ENCODE assay signal across 12 cellular contexts in the genomic region with DNA sequence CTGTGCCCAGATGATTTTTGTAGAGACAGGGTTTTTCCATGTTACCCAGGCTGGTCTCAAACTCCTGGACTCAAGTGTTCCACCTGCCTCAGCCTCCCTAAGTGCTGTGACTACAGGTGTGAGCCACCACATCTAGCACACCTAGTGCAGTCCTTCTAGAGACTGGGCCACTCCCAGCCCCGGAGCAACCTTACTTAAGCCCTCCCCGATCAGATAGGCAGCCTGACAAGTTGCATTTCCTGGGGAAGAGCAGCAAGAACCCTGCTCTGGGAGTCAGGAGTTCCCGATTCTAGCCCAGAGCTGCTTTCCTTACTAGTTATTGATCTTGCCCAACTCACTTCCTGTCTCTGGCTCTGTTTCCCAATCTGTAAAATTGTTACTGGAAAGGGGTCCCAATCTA. TPM values are rescaled to one million over a fixed set of nuclear protein-coding genes. Genes with fewer than 3 reads are reported as not detected.
DNase-seq lines count a peak whose midpoint lies in the region; ATAC-seq and TF ChIP-seq lines count a peak whose summit lies in the region.
"Had no signal": no experiment of that assay in that cellular context is flagged by ENCODE, and none has a peak within 500 bp of the region (broad histone marks: within the 10 kb centered on the region; RNA-seq: fewer than 3 reads in every experiment).

No MANE protein-coding gene starts in this region.

- WGBS in neuronal stem cell (ENCODE audit: extremely low coverage in 2 of 2, insufficient read length in 2 of 2, insufficient replicate concordance in 1 of 2), 2 donors = no CpG with 5 or more reads among the region's 3 CpGs

- no peaks in the 10 kb centered on the region for H3K36me3 ChIP-seq in DND-41 (ENCODE audit: insufficient read depth, low read length)
- no peaks in the 10 kb centered on the region for H3K36me3 ChIP-seq in Loucy (ENCODE audit: insufficient read depth, low read length)
- H3K36me3 ChIP-seq in neuronal stem cell (replicated peaks in 1 of 2; ENCODE audit: control insufficient read depth in 2 of 2, insufficient read depth in 2 of 2, low read length in 2 of 2) = no peaks in the 10 kb centered on the region
- H3K36me3 ChIP-seq in osteoblast (ENCODE audit: insufficient read depth, low read length) = no peaks in the 10 kb centered on the region

- H2BK15ac ChIP-seq in neuronal stem cell (ENCODE audit: low read length) = no peak overlapping the region

- no peak overlapping the region for H2AK5ac ChIP-seq in neuronal stem cell (ENCODE audit: low read depth, low read length)

- H3K9ac ChIP-seq in DND-41 (ENCODE audit: low read depth, low read length) (no peak overlapping the region), Loucy (ENCODE audit: low read depth, low read length, poor library complexity, severe bottlenecking) (peak overlapping the region; percentile 63), neuronal stem cell (ENCODE audit: low read depth, low read length, poor library complexity) (no peak overlapping the region)

- H4K8ac ChIP-seq in neuronal stem cell (ENCODE audit: low read depth, low read length) = no peak overlapping the region

- H3K79me2 ChIP-seq in DND-41 (ENCODE audit: insufficient read depth, low read length) (no peaks in the 10 kb centered on the region), Loucy (ENCODE audit: insufficient read depth, low read length) (0 out of 2 replicates have a peak, but pooled peaks cover 8% of the 10 kb centered on the region), osteoblast (ENCODE audit: insufficient read depth, low read length) (no peaks in the 10 kb centered on the region)

- no peak overlapping the region for H3K18ac ChIP-seq in neuronal stem cell (ENCODE audit: low read length)

- no peak overlapping the region for H3K4ac ChIP-seq in neuronal stem cell (ENCODE audit: low read length)

- no peak for ATAC-seq in DND-41 (ENCODE audit: insufficient read depth, low read depth)
- ATAC-seq in HG03280 (IDR thresholded peaks at IDR 0.05; ENCODE audit: unreplicated experiment) = no peak
- ATAC-seq: GM23338 had no signal

- H3K27me3 ChIP-seq in DND-41 (ENCODE audit: insufficient read depth, low read length, poor library complexity) (no peaks in the 10 kb centered on the region), Loucy (ENCODE audit: insufficient read depth, low read length, poor library complexity, severe bottlenecking) (no peaks in the 10 kb centered on the region), neuronal stem cell (ENCODE audit: control insufficient read depth in 3 of 3, insufficient read depth in 3 of 3, low read depth in 1 of 3, low read length in 3 of 3) (peaks cover 0 to 2% (median 0%) of the 10 kb centered on the region in 3 experiments), osteoblast (ENCODE audit: insufficient read depth, low read length) (no peaks in the 10 kb centered on the region)

- peaks cover 48% of the 10 kb centered on the region for H3K4me1 ChIP-seq in DND-41 (ENCODE audit: insufficient read depth, low read length)
- peaks cover 30% of the 10 kb centered on the region for H3K4me1 ChIP-seq in Loucy (ENCODE audit: insufficient read depth, low read length, poor library complexity, severe bottlenecking)
- peaks cover 2 to 3% of the 10 kb centered on the region in 2 donors for H3K4me1 ChIP-seq in neuronal stem cell (ENCODE audit: control insufficient read depth in 2 of 2, insufficient read depth in 1 of 2, low read depth in 1 of 2, low read length in 2 of 2)
- peaks cover 29% of the 10 kb centered on the region for H3K4me1 ChIP-seq in osteoblast (ENCODE audit: insufficient read depth, low read length)

- H3K4me2 ChIP-seq in DND-41 (ENCODE audit: insufficient read depth, low read length) (no peak overlapping the region), Loucy (ENCODE audit: low read depth, low read length, poor library complexity, severe bottlenecking) (peak overlapping the region; percentile 72), neuronal stem cell (ENCODE audit: insufficient read depth, low read length, poor library complexity, severe bottlenecking) (no peak overlapping the region), osteoblast (ENCODE audit: insufficient read depth, low read length) (no peak overlapping the region)
- H3K4me2 ChIP-seq: GM23338 had no signal

- H4K91ac ChIP-seq in neuronal stem cell (ENCODE audit: low read depth, low read length, poor library complexity) = no peak overlapping the region

- no peaks in the 10 kb centered on the region for H3K9me2 ChIP-seq in Loucy (replicated peaks; ENCODE audit: low read depth, low read length)

- H3K9me3 ChIP-seq in DND-41 (ENCODE audit: insufficient read depth, low read length, severe bottlenecking) (no peaks in the 10 kb centered on the region), Loucy (ENCODE audit: insufficient read depth, low read depth, low read length) (no peaks in the 10 kb centered on the region), neuronal stem cell (replicated peaks in 1 of 2; ENCODE audit: control insufficient read depth in 2 of 2, insufficient read depth in 1 of 2, low read depth in 1 of 2, low read length in 2 of 2) (no peaks in the 10 kb centered on the region), osteoblast (ENCODE audit: low read depth, low read length) (no peaks in the 10 kb centered on the region)

- no peak overlapping the region for H3K14ac ChIP-seq in neuronal stem cell (ENCODE audit: low read length)

- H2AFZ ChIP-seq in DND-41 (ENCODE audit: low read depth, low read length) = no peak overlapping the region
- H2AFZ ChIP-seq in Loucy (ENCODE audit: low read length) = no peak overlapping the region
- no peak overlapping the region for H2AFZ ChIP-seq in neuronal stem cell (ENCODE audit: low read length)
- no peak overlapping the region for H2AFZ ChIP-seq in osteoblast (ENCODE audit: low read length)
- H2AFZ ChIP-seq: GM23338 had no signal

- H3K27ac ChIP-seq in DND-41 (ENCODE audit: low read length) (peak overlapping the region; percentile 24), epithelial cell of prostate (peak overlapping the region; percentile 94), neuronal stem cell (replicated peaks; ENCODE audit: low read length) (no peak overlapping the region), osteoblast (ENCODE audit: low read depth, low read length) (no peak overlapping the region)

- TF ChIP-seq CTCF in DND-41 (IDR thresholded peaks at IDR 0.05; ENCODE audit: borderline replicate concordance, extremely low read depth, low read length, poor library complexity, severe bottlenecking) (no peak), Loucy (conservative IDR thresholded peaks at IDR 0.05; ENCODE audit: low read length) (no peak), osteoblast (IDR thresholded peaks at IDR 0.05; ENCODE audit: extremely low read depth, low read depth, low read length) (no peak)

- no peaks in the 10 kb centered on the region for H4K20me1 ChIP-seq in DND-41 (ENCODE audit: insufficient read depth, low read length)
- no peaks in the 10 kb centered on the region for H4K20me1 ChIP-seq in Loucy (ENCODE audit: insufficient read depth, low read length, poor library complexity, severe bottlenecking)
- H4K20me1 ChIP-seq in osteoblast (ENCODE audit: insufficient read depth, low read length) = no peaks in the 10 kb centered on the region

- no peak overlapping the region for H3K4me3 ChIP-seq in DND-41 (ENCODE audit: low read depth in 1 of 2, low read length in 2 of 2)
- no peak overlapping the region for H3K4me3 ChIP-seq in Loucy (ENCODE audit: low read length, poor library complexity, severe bottlenecking)
- H3K4me3 ChIP-seq in neuronal stem cell (ENCODE audit: low read length in 2 of 2) = no peak overlapping the region
- no peak overlapping the region for H3K4me3 ChIP-seq in osteoblast (ENCODE audit: insufficient read depth, low read length)
- H3K4me3 ChIP-seq: GM23338 had no signal

- H2BK5ac ChIP-seq in neuronal stem cell (ENCODE audit: low read length) = no peak overlapping the region

- H3F3A ChIP-seq in Loucy (ENCODE audit: low read depth) = peaks cover 17% of the 10 kb centered on the region

- H2BK120ac ChIP-seq in neuronal stem cell (ENCODE audit: low read depth, low read length) = no peak overlapping the region

- H2BK12ac ChIP-seq in neuronal stem cell (ENCODE audit: low read length) = peak overlapping the region; percentile 14

- H3K79me1 ChIP-seq in neuronal stem cell (ENCODE audit: low read depth, low read length) = no peaks in the 10 kb centered on the region

- no peak overlapping the region for H3K23ac ChIP-seq in neuronal stem cell (ENCODE audit: low read depth, low read length, poor library complexity)

- DNase-seq in DND-41 (no peak), epithelial cell of prostate (ENCODE audit: low read depth, low spot score) (no peak), neuronal stem cell (ENCODE audit: low spot score) (no peak), pons (ENCODE audit: low spot score) (no peak), osteoblast (ENCODE audit: insufficient read length, low spot score, missing footprints) (no peak)
- DNase-seq: CD4-positive, alpha-beta memory T cell; Karpas-422; NCI-H187 treated with DMSO at 0.1 percent for 48 hours; NCI-H774 had no signal

RNA-seq across cellular contexts. Expression of gene NAGLU, which starts 7.0 kb away (rescaled TPM):
- polyA plus RNA-seq in neuronal stem cell (2013, experiment 1 of 2) = 6.6 TPM
- 6.4 TPM for polyA plus RNA-seq in neuronal stem cell (2013, experiment 2 of 2)
- 91.6 and 99.0 TPM in 2 replicates for total RNA-seq in osteoblast

RNA-seq across cellular contexts. Expression of gene HSD17B1, which starts 23.7 kb away (rescaled TPM):
- 1.6 TPM for polyA plus RNA-seq in neuronal stem cell (2013, experiment 1 of 2)
- polyA plus RNA-seq in neuronal stem cell (2013, experiment 2 of 2) = 1.8 TPM
- total RNA-seq in osteoblast = 1.1 and 1.5 TPM in 2 replicates

RNA-seq across cellular contexts. Expression of gene COASY, which starts 32.9 kb away (rescaled TPM):
- polyA plus RNA-seq in neuronal stem cell (2013, experiment 1 of 2) = 74.9 TPM
- polyA plus RNA-seq in neuronal stem cell (2013, experiment 2 of 2) = 76.5 TPM
- 13.0 and 13.4 TPM in 2 replicates for total RNA-seq in osteoblast

RNA-seq across cellular contexts. Expression of gene MLX, which starts 37.8 kb away (rescaled TPM):
- 25.1 TPM for polyA plus RNA-seq in neuronal stem cell (2013, experiment 1 of 2)
- 25.5 TPM for polyA plus RNA-seq in neuronal stem cell (2013, experiment 2 of 2)
- 43.4 and 44.8 TPM in 2 replicates for total RNA-seq in osteoblast

RNA-seq across cellular contexts. Expression of gene PSMC3IP, which starts 48.5 kb away (rescaled TPM):
- 27.2 TPM for polyA plus RNA-seq in neuronal stem cell (2013, experiment 1 of 2)
- polyA plus RNA-seq in neuronal stem cell (2013, experiment 2 of 2) = 27.4 TPM
- 1.8 TPM in 2 replicates for total RNA-seq in osteoblast

Comparison
In these comparisons a context has a peak if more than half of its experiments do, and no peak if none do; other contexts are left out.
1. H3K27ac ChIP-seq: peak in DND-41 (single experiment) and epithelial cell of prostate (single experiment); none in neuronal stem cell (single experiment) and osteoblast (single experiment).